ENCODE assay signal across 7 cellular contexts in genomic region chr6:108810057-108810643, GRCh38.
"Had no signal": no experiment of that assay in that cellular context is flagged by ENCODE, and none has a peak within 500 bp of the region (broad histone marks: within the 10 kb centered on the region; RNA-seq: fewer than 3 reads in every experiment).

No MANE protein-coding gene starts in this region.

- H3K36me3 ChIP-seq: HAP-1 had no signal

- H3K9ac ChIP-seq: GM23248 had no signal

- H3K27ac ChIP-seq: GM23248 had no signal

- H2AFZ ChIP-seq: GM23248 had no signal

- H3K4me3 Mint-ChIP-seq: HFFc6 had no signal

- DNase-seq: GM23248, GOT3, H7, HFFc6, IMR-90 had no signal

- H3K4me3 ChIP-seq: GM23248, HAP-1 had no signal

- H3K27ac Mint-ChIP-seq: HFFc6 had no signal

- ATAC-seq: HCT116 had no signal

- H3K4me1 ChIP-seq: HAP-1 had no signal

- H3K9me3 ChIP-seq: HAP-1 had no signal
